In genomic region chr13:44278164-44278563, GRCh38 we compare ENCODE assay signal across 21 cellular contexts.
DNase-seq lines count a peak whose midpoint lies in the region; ATAC-seq, FAIRE-seq and TF ChIP-seq lines count a peak whose summit lies in the region.
"Had no signal": no experiment of that assay in that cellular context is flagged by ENCODE, and none has a peak within 500 bp of the region (broad histone marks: within the 10 kb centered on the region; RNA-seq: fewer than 3 reads in every experiment).

No MANE protein-coding gene starts in this region.

- H2AFZ ChIP-seq in OCI-LY7 (ENCODE audit: low read length): peak overlapping the region; percentile 97

- H3K4me2 ChIP-seq in A549: peak overlapping the region; percentile 26; the same call in 2 of the 3 replicates
- H3K4me2 ChIP-seq in BLaER1 treated with 17β-estradiol and CSF1 and Interleukin-3, amounts not matched to agents 10 nM and 100 nM: peak overlapping the region in 10 of 11 experiments; percentile 5 to 94 (median 86); a peak in 21 of 22 replicates
- peak overlapping the region; percentile 27 for H3K4me2 ChIP-seq in OCI-LY7 (ENCODE audit: low read length)

- H3K27me3 Mint-ChIP-seq in activated T-helper 1 cell treated with anti-CD3 and anti-CD28 coated beads, Interleukin-12 subunit alpha, Interleukin-12 subunit beta, Interleukin-2, Interleukin-4 antibody, amounts not matched to agents 30 ng/mL and 10 ng/mL and 1 ng/mL, durations not matched to agents 14 hours and 24 hours and 36 hours (ENCODE audit: insufficient read depth): peaks cover 15% of the 10 kb centered on the region

- no peaks in the 10 kb centered on the region for H3K36me3 Mint-ChIP-seq in activated T-helper 1 cell treated with anti-CD3 and anti-CD28 coated beads, Interleukin-12 subunit alpha, Interleukin-12 subunit beta, Interleukin-2, Interleukin-4 antibody, amounts not matched to agents 30 ng/mL and 10 ng/mL and 1 ng/mL, durations not matched to agents 14 hours and 24 hours and 36 hours (ENCODE audit: low read depth)
- H3K36me3 Mint-ChIP-seq: stimulated activated effector memory CD8-positive, alpha-beta T cell treated with anti-CD3 and anti-CD28 coated beads, Interleukin-12 subunit alpha, Interleukin-12 subunit beta, amount 100 ng/mL, for 72 hours had no signal

- H3K9me2 ChIP-seq in OCI-LY7 (ENCODE audit: insufficient read depth, low read length): no peaks in the 10 kb centered on the region

- H3K9me3 Mint-ChIP-seq in activated T-helper 1 cell treated with anti-CD3 and anti-CD28 coated beads, Interleukin-12 subunit alpha, Interleukin-12 subunit beta, Interleukin-2, Interleukin-4 antibody, amounts not matched to agents 30 ng/mL and 10 ng/mL and 1 ng/mL, durations not matched to agents 14 hours and 24 hours and 36 hours: peaks cover 7% of the 10 kb centered on the region
- H3K9me3 Mint-ChIP-seq: endodermal cell had no signal

- no peak for TF ChIP-seq RAD21 in A549 (conservative IDR thresholded peaks at IDR 0.05 in 1 of 2, IDR thresholded peaks at IDR 0.05 in 1 of 2)

- no peaks in the 10 kb centered on the region for H4K20me1 ChIP-seq in BLaER1 treated with 17β-estradiol and CSF1 and Interleukin-3, amounts not matched to agents 10 nM and 100 nM
- H4K20me1 ChIP-seq in OCI-LY7 (ENCODE audit: insufficient read depth, low read length): no peaks in the 10 kb centered on the region

- no peak for ATAC-seq in A549
- ATAC-seq in left lobe of liver: peak; percentile 46
- no peak for ATAC-seq in GM18519 (IDR thresholded peaks at IDR 0.05; ENCODE audit: low FRiP score, unreplicated experiment)
- ATAC-seq: heart left ventricle; sciatic nerve; stimulated activated effector memory CD8-positive, alpha-beta T cell treated with anti-CD3 and anti-CD28 coated beads, Interleukin-12 subunit alpha, Interleukin-12 subunit beta, amount 100 ng/mL, for 72 hours had no signal

- TF ChIP-seq EP300 in A549 (IDR thresholded peaks at IDR 0.05) (no peak), tibial nerve (IDR thresholded peaks at IDR 0.05) (no peak)

- no peaks in the 10 kb centered on the region for H3K36me3 ChIP-seq in BLaER1 treated with 17β-estradiol and CSF1 and Interleukin-3, amounts not matched to agents 10 nM and 100 nM
- H3K36me3 ChIP-seq in OCI-LY7 (ENCODE audit: insufficient read depth, low read length): no peaks in the 10 kb centered on the region
- no peaks in the 10 kb centered on the region for H3K36me3 ChIP-seq in tibial nerve
- H3K36me3 ChIP-seq: heart left ventricle, left ventricle myocardium inferior, transverse colon had no signal

- TF ChIP-seq POLR2A in A549 (IDR thresholded peaks at IDR 0.05; ENCODE audit: low read length): no peak
- TF ChIP-seq POLR2A in tibial nerve (IDR thresholded peaks at IDR 0.05): no peak

- intact Hi-C loops in OCI-LY7 (cut with micrococcal nuclease; ENCODE audit: unreplicated experiment): loop anchor here (5.0 kb wide), 1 partner anchor 136 kb away; no protein-coding TSS in a partner anchor
- intact Hi-C loops in activated T-helper 1 cell treated with anti-CD3 and anti-CD28 coated beads, Interleukin-12 subunit alpha, Interleukin-12 subunit beta, Interleukin-2, Interleukin-4 antibody, amounts not matched to agents 30 ng/mL and 10 ng/mL and 1 ng/mL, durations not matched to agents 14 hours and 24 hours and 36 hours (cut with micrococcal nuclease): no loop called here

- H3K27ac ChIP-seq in A549 (peak overlapping the region; percentile 42 to 53; a peak in 5 of 6 replicates), OCI-LY7 (ENCODE audit: low read depth, low read length, poor library complexity, severe bottlenecking) (peak overlapping the region; percentile 34), tibial nerve (no peak overlapping the region)
- H3K27ac ChIP-seq in BLaER1 treated with 17β-estradiol and CSF1 and Interleukin-3, amounts not matched to agents 10 nM and 100 nM: peak overlapping the region in 1 of 11 experiments; percentile 24; a peak in 1 of 22 replicates
- H3K27ac ChIP-seq: left ventricle myocardium inferior, RWPE1, transverse colon had no signal

- H3K9me3 ChIP-seq in A549: no peaks in the 10 kb centered on the region
- peaks cover 0 to 6% (median 0%) of the 10 kb centered on the region in 11 experiments; a peak in 1 of 22 replicates for H3K9me3 ChIP-seq in BLaER1 treated with 17β-estradiol and CSF1 and Interleukin-3, amounts not matched to agents 10 nM and 100 nM (replicated peaks in 1 of 11)
- H3K9me3 ChIP-seq in OCI-LY7 (ENCODE audit: low read length): no peaks in the 10 kb centered on the region
- H3K9me3 ChIP-seq in tibial nerve: no peaks in the 10 kb centered on the region
- H3K9me3 ChIP-seq: heart left ventricle, left ventricle myocardium inferior, transverse colon had no signal

- no peak overlapping the region for H3K27ac Mint-ChIP-seq in activated T-helper 1 cell treated with anti-CD3 and anti-CD28 coated beads, Interleukin-12 subunit alpha, Interleukin-12 subunit beta, Interleukin-2, Interleukin-4 antibody, amounts not matched to agents 30 ng/mL and 10 ng/mL and 1 ng/mL, durations not matched to agents 14 hours and 24 hours and 36 hours
- H3K27ac Mint-ChIP-seq: endodermal cell; stimulated activated effector memory CD8-positive, alpha-beta T cell treated with anti-CD3 and anti-CD28 coated beads, Interleukin-12 subunit alpha, Interleukin-12 subunit beta, amount 100 ng/mL, for 72 hours had no signal

- DNase-seq in A549 (ENCODE audit: low read depth in 1 of 2, low spot score in 1 of 2) (no peak), OCI-LY7 (ENCODE audit: low spot score) (peak; percentile 52), left lobe of liver (ENCODE audit: low spot score) (peak; percentile 59), tibial nerve (ENCODE audit: low spot score in 2 of 2) (no peak), SHP77 treated with DMSO at 0.1 percent for 48 hours (lab: John Stamatoyannopoulos, UW) (no peak)
- no peak for DNase-seq in activated T-helper 1 cell treated with anti-CD3 and anti-CD28 coated beads, Interleukin-12 subunit alpha, Interleukin-12 subunit beta, Interleukin-2, Interleukin-4 antibody, amounts not matched to agents 30 ng/mL and 10 ng/mL and 1 ng/mL, durations not matched to agents 14 hours and 24 hours and 36 hours (ENCODE audit: low spot score)
- DNase-seq: cerebellar nuclear complex; endodermal cell; heart left ventricle; left ventricle myocardium inferior; NCI-H1417 treated with DMSO at 0.1 percent for 48 hours; NK-92 treated with Interleukin-12 subunit alpha and Interleukin-12 subunit beta, amount 100 ng/mL, for 24 hours; SW 1271; transverse colon had no signal

- POLR2A ChIA-PET in A549 (lab: Yijun Ruan, JAX) (no interaction called here), OCI-LY7 (lab: Charles Lee) (interaction anchor here (0.9 to 1.0 kb wide), 3 partner anchors 18 to 83 kb away, joined by 3 read pairs; no protein-coding TSS in a partner anchor)

- no peaks in the 10 kb centered on the region for H3K79me2 ChIP-seq in OCI-LY7 (ENCODE audit: insufficient read depth, low read depth, low read length)

- CTCF ChIA-PET in A549 (lab: Yijun Ruan, JAX) (interaction anchor here (0.9 kb wide), 1 partner anchor 13 kb away, joined by 3 read pairs; no protein-coding TSS in a partner anchor), OCI-LY7 (lab: Charles Lee; ENCODE audit: unreplicated experiment) (no interaction called here)

- TF ChIP-seq CTCF in A549 (IDR thresholded peaks at IDR 0.05) (no peak), OCI-LY7 (conservative IDR thresholded peaks at IDR 0.05; ENCODE audit: low read length) (no peak), tibial nerve (IDR thresholded peaks at IDR 0.05) (no peak)

- H3K4me3 ChIP-seq in A549 (no peak overlapping the region), OCI-LY7 (ENCODE audit: low read depth, low read length, poor library complexity, severe bottlenecking) (peak overlapping the region; percentile 3), tibial nerve (no peak overlapping the region)
- peak overlapping the region in 1 of 10 experiments; percentile 18; a peak in 1 of 20 replicates for H3K4me3 ChIP-seq in BLaER1 treated with 17β-estradiol and CSF1 and Interleukin-3, amounts not matched to agents 10 nM and 100 nM
- H3K4me3 ChIP-seq: heart left ventricle, left ventricle myocardium inferior, transverse colon had no signal

- no peak for FAIRE-seq in A549 (lab: Jason Lieb, UNC)
- FAIRE-seq: astrocyte, HTR-8/SVneo had no signal

- H3K4me1 Mint-ChIP-seq in activated T-helper 1 cell treated with anti-CD3 and anti-CD28 coated beads, Interleukin-12 subunit alpha, Interleukin-12 subunit beta, Interleukin-2, Interleukin-4 antibody, amounts not matched to agents 30 ng/mL and 10 ng/mL and 1 ng/mL, durations not matched to agents 14 hours and 24 hours and 36 hours (ENCODE audit: low read depth): peaks cover 39% of the 10 kb centered on the region

- no peak overlapping the region for H3K4me3 Mint-ChIP-seq in activated T-helper 1 cell treated with anti-CD3 and anti-CD28 coated beads, Interleukin-12 subunit alpha, Interleukin-12 subunit beta, Interleukin-2, Interleukin-4 antibody, amounts not matched to agents 30 ng/mL and 10 ng/mL and 1 ng/mL, durations not matched to agents 14 hours and 24 hours and 36 hours
- H3K4me3 Mint-ChIP-seq: endodermal cell; stimulated activated effector memory CD8-positive, alpha-beta T cell treated with anti-CD3 and anti-CD28 coated beads, Interleukin-12 subunit alpha, Interleukin-12 subunit beta, amount 100 ng/mL, for 72 hours had no signal

- peaks cover 0 to 20% (median 7%) of the 10 kb centered on the region in 11 experiments; a peak in 10 of 22 replicates for H3K27me3 ChIP-seq in BLaER1 treated with 17β-estradiol and CSF1 and Interleukin-3, amounts not matched to agents 10 nM and 100 nM
- H3K27me3 ChIP-seq in tibial nerve: no peaks in the 10 kb centered on the region
- H3K27me3 ChIP-seq: heart left ventricle, transverse colon had no signal

- WGBS in A549 (ENCODE audit: missing lambda C conversion rate): 36% methylated on average over 4 of the region's 4 CpGs
- 31 to 37% methylated on average over 4 of the region's 4 CpGs for WGBS in tibial nerve, 2 donors

- H3K4me1 ChIP-seq in A549 (peaks cover 30% of the 10 kb centered on the region), OCI-LY7 (ENCODE audit: insufficient read depth, low read length, poor library complexity, severe bottlenecking) (peaks cover 80% of the 10 kb centered on the region), tibial nerve (peaks cover 0 to 20% (median 15%) of the 10 kb centered on the region in 4 donors)
- H3K4me1 ChIP-seq in BLaER1 treated with 17β-estradiol and CSF1 and Interleukin-3, amounts not matched to agents 10 nM and 100 nM: peaks cover 35 to 81% (median 69%) of the 10 kb centered on the region in 10 experiments

- no TSS peak for BruUV-seq in OCI-LY7 (replicated peaks; lab: Mats Ljungman, UMichigan)

- no peak overlapping the region for H3K9ac ChIP-seq in BLaER1 treated with 17β-estradiol and CSF1 and Interleukin-3, amounts not matched to agents 10 nM and 100 nM

TF ChIP-seq in A549, 52 proteins besides CTCF, POLR2A, EP300 and RAD21 (continues in another document):
- TF ChIP-seq HOXB13 (CRISPR knock-in tag; IDR thresholded peaks at IDR 0.05; ENCODE audit: low read depth) (no peak), PHF8 (IDR thresholded peaks at IDR 0.05; ENCODE audit: borderline replicate concordance, low read depth) (no peak), NR3C1 (IDR thresholded peaks at IDR 0.05) (no peak)

Comparison
In these comparisons a context has a peak if more than half of its experiments do, and no peak if none do; other contexts are left out.
1. DNase-seq: peak in OCI-LY7 (single experiment) and left lobe of liver (single experiment); none in A549 (0 of 2), activated T-helper 1 cell treated with anti-CD3 and anti-CD28 coated beads, Interleukin-12 subunit alpha, Interleukin-12 subunit beta, Interleukin-2, Interleukin-4 antibody, amounts not matched to agents 30 ng/mL and 10 ng/mL and 1 ng/mL, durations not matched to agents 14 hours and 24 hours and 36 hours (single experiment), tibial nerve (0 of 2) and SHP77 treated with DMSO at 0.1 percent for 48 hours (single experiment).
2. H3K27ac ChIP-seq: peak in A549 (2 of 2) and OCI-LY7 (single experiment); none in tibial nerve (0 of 4).
3. H3K4me2 ChIP-seq: peak in every context shown above with its lines; median percentile 86 in BLaER1 treated with 17β-estradiol and CSF1 and Interleukin-3, amounts not matched to agents 10 nM and 100 nM; 27 in OCI-LY7; 26 in A549.